2 cellular contexts compared by ENCODE assay signal in genomic region chr17:62197175-62197574, GRCh38.
TF ChIP-seq lines count a peak whose summit lies in the region.
"Not testable (repeated sequence)": the region's sequence is repeated elsewhere in the genome, so short reads cannot be mapped to it uniquely, and the experiment has no call there.

No MANE protein-coding gene starts in this region.

TF ChIP-seq in A549, 52 proteins besides CTCF, POLR2A, EP300 and RAD21:
- TF ChIP-seq MAFK (IDR thresholded peaks at IDR 0.05; ENCODE audit: partially characterized antibody) = peak; percentile 29

TF ChIP-seq in K562, 482 proteins besides CTCF, POLR2A, EP300 and RAD21:
- TF ChIP-seq C11orf30 (IDR thresholded peaks at IDR 0.05; ENCODE audit: low read depth) (peak; percentile 69), ZNF316 (IDR thresholded peaks at IDR 0.05) (peak; percentile 69), NFE2 (IDR thresholded peaks at IDR 0.05; ENCODE audit: low read depth) (0 out of 2 replicates have a peak, but pooled peaks have one; percentile 3), PBX2 (tag; conservative IDR thresholded peaks at IDR 0.05; ENCODE audit: low read depth) (peak; percentile 28; the same call in 1 of the 2 replicates)
- not testable (repeated sequence) for TF ChIP-seq PBX2 (CRISPR knock-in tag; IDR thresholded peaks at IDR 0.05; ENCODE audit: low read depth)
